In the genomic region with DNA sequence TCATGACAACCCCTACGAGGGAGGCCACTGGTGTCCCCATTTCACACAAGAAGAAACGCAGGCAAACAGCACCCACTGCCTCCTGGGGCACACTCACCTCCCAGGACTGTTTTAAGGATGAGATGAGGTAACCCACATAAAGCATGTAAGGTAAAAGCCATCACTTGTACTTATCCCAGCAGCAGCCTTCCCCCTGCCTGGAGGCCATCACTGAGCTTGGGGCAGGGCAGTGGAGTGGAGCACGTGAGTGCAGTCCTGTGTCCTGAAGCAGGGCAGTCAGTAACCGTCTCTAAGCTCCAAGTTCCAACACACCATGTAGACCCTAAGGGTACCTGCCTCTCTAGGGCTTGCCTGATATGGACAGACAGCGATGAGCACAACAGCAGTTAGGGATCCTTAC, we compare ENCODE assay signal across 1 cellular context.
TF ChIP-seq lines count a peak whose summit lies in the region.

No MANE protein-coding gene starts in this region.

TF ChIP-seq in K562, 482 proteins besides CTCF, POLR2A, EP300 and RAD21 (continued from another document):
- TF ChIP-seq, protein P1, sequence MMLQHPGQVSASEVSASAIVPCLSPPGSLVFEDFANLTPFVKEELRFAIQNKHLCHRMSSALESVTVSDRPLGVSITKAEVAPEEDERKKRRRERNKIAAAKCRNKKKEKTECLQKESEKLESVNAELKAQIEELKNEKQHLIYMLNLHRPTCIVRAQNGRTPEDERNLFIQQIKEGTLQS (IDR thresholded peaks at IDR 0.05) = no peak
- TF ChIP-seq, protein P1 (CRISPR knock-in tag; conservative IDR thresholded peaks at IDR 0.05) = no peak
- TF ChIP-seq RB1 (IDR thresholded peaks at IDR 0.05; ENCODE audit: low read depth) = no peak
- no peak for TF ChIP-seq ZNF408 (CRISPR knock-in tag; IDR thresholded peaks at IDR 0.05; ENCODE audit: low read depth)
- TF ChIP-seq BHLHE40 (IDR thresholded peaks at IDR 0.05; ENCODE audit: low read length) = peak; percentile 67
- TF ChIP-seq NBN (IDR thresholded peaks at IDR 0.05; ENCODE audit: low read depth) = no peak
- TF ChIP-seq BACH1 (tag; IDR thresholded peaks at IDR 0.05) = no peak
- TF ChIP-seq RBM15 (IDR thresholded peaks at IDR 0.05; ENCODE audit: insufficient read depth, low read length) = no peak
- TF ChIP-seq NR2F6 (CRISPR knock-in tag; IDR thresholded peaks at IDR 0.05) = no peak
- TF ChIP-seq, protein P2, sequence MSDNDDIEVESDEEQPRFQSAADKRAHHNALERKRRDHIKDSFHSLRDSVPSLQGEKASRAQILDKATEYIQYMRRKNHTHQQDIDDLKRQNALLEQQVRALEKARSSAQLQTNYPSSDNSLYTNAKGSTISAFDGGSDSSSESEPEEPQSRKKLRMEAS (CRISPR knock-in tag; IDR thresholded peaks at IDR 0.05) = 0 out of 2 replicates have a peak, but pooled peaks have one; percentile 10
- no peak for TF ChIP-seq MAFG (tag; conservative IDR thresholded peaks at IDR 0.05)
- TF ChIP-seq NFE2L1 (tag; IDR thresholded peaks at IDR 0.05; ENCODE audit: borderline replicate concordance, low read depth) = no peak
- TF ChIP-seq JUNB (CRISPR knock-in tag; conservative IDR thresholded peaks at IDR 0.05) = no peak
- no peak for TF ChIP-seq RBM17 (IDR thresholded peaks at IDR 0.05; ENCODE audit: borderline replicate concordance, low read depth, low read length)
- TF ChIP-seq, protein P3, sequence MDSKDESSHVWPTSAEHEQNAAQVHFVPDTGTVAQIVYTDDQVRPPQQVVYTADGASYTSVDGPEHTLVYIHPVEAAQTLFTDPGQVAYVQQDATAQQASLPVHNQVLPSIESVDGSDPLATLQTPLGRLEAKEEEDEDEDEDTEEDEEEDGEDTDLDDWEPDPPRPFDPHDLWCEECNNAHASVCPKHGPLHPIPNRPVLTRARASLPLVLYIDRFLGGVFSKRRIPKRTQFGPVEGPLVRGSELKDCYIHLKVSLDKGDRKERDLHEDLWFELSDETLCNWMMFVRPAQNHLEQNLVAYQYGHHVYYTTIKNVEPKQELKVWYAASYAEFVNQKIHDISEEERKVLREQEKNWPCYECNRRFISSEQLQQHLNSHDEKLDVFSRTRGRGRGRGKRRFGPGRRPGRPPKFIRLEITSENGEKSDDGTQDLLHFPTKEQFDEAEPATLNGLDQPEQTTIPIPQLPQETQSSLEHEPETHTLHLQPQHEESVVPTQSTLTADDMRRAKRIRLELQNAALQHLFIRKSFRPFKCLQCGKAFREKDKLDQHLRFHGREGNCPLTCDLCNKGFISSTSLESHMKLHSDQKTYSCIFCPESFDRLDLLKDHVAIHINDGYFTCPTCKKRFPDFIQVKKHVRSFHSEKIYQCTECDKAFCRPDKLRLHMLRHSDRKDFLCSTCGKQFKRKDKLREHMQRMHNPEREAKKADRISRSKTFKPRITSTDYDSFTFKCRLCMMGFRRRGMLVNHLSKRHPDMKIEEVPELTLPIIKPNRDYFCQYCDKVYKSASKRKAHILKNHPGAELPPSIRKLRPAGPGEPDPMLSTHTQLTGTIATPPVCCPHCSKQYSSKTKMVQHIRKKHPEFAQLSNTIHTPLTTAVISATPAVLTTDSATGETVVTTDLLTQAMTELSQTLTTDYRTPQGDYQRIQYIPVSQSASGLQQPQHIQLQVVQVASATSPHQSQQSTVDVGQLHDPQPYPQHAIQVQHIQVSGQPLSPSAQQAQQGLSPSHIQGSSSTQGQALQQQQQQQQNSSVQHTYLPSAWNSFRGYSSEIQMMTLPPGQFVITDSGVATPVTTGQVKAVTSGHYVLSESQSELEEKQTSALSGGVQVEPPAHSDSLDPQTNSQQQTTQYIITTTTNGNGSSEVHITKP (IDR thresholded peaks at IDR 0.05; ENCODE audit: partially characterized antibody) = no peak
TF ChIP-seq in K562: peak in this region for 2.
